In genomic region chr7:131145770-131146169, GRCh38 we compare ENCODE assay signal across 20 cellular contexts.
DNase-seq lines count a peak whose midpoint lies in the region; ATAC-seq, FAIRE-seq and TF ChIP-seq lines count a peak whose summit lies in the region.
"Had no signal": no experiment of that assay in that cellular context is flagged by ENCODE, and none has a peak within 500 bp of the region (broad histone marks: within the 10 kb centered on the region; RNA-seq: fewer than 3 reads in every experiment).

No MANE protein-coding gene starts in this region.

- TF ChIP-seq POLR2A in A549 (IDR thresholded peaks at IDR 0.05; ENCODE audit: low read length), result no peak
- no peak for TF ChIP-seq POLR2A in K562 (conservative IDR thresholded peaks at IDR 0.05)

- peaks cover 9% of the 10 kb centered on the region for H3K9me3 ChIP-seq in A549
- no peaks in the 10 kb centered on the region for H3K9me3 ChIP-seq in K562 (replicated peaks; ENCODE audit: control insufficient read depth, insufficient read depth, low read depth, low read length)
- H3K9me3 ChIP-seq: BE2C, SK-N-SH had no signal

- H3K4me1 ChIP-seq in A549 (peaks cover 21% of the 10 kb centered on the region), K562 (replicated peaks in 1 of 2; ENCODE audit: control insufficient read depth in 2 of 2, insufficient read depth in 2 of 2, low read length in 2 of 2) (peaks cover 0 to 8% of the 10 kb centered on the region in 2 experiments; a peak in 2 of 5 replicates)
- H3K4me1 ChIP-seq: BE2C had no signal

- peaks cover 6% of the 10 kb centered on the region for H3K9me3 Mint-ChIP-seq in type B pancreatic cell

- intact Hi-C loops in K562 (cut with micrococcal nuclease), result no loop called here

- peaks cover 17 to 27% of the 10 kb centered on the region in 2 experiments for H3K27me3 ChIP-seq in K562 (ENCODE audit: control insufficient read depth in 2 of 2, insufficient read depth in 2 of 2, low read length in 2 of 2)
- H3K27me3 ChIP-seq: BE2C had no signal

- H3K79me2 ChIP-seq in K562 (ENCODE audit: control insufficient read depth, insufficient read depth, low read length), result no peaks in the 10 kb centered on the region

- H3K27ac ChIP-seq in A549 (peak overlapping the region; percentile 68 to 72), K562 (ENCODE audit: extremely low read depth, low read depth, low read length) (no peak overlapping the region)

- 9% methylated on average over 3 of the region's 3 CpGs for WGBS in A549 (ENCODE audit: missing lambda C conversion rate)
- WGBS in K562 (ENCODE audit: insufficient coverage, low coverage, missing lambda C conversion rate), result 4% methylated on average over 3 of the region's 3 CpGs

- no peak overlapping the region for H2AFZ ChIP-seq in K562 (ENCODE audit: low read depth, low read length)

- DNase-seq in A549 (ENCODE audit: low read depth in 1 of 2, low spot score in 1 of 2), result peak in 1 of 2 experiments; percentile 41
- DNase-seq in DMS53 (lab: John Stamatoyannopoulos, UW), result peak; percentile 84
- peak; percentile 8 for DNase-seq in NCI-H748 treated with DMSO at 0.1 percent for 48 hours (lab: John Stamatoyannopoulos, UW)
- no peak for DNase-seq in K562 (ENCODE audit: extremely low read depth in 1 of 4, low spot score in 3 of 4)
- no peak for DNase-seq in NCI-H1092 treated with DMSO at 0.1 percent for 48 hours (lab: John Stamatoyannopoulos, UW)
- DNase-seq in MV-4-11 (lab: John Stamatoyannopoulos, UW), result no peak
- no peak for DNase-seq in type B pancreatic cell (ENCODE audit: extremely low spot score, unreplicated experiment)
- DNase-seq: BE2C, GDM1, KG1, NCI-H1694, NCI-H2081 treated with DMSO at 0.1 percent for 48 hours, NCI-H2171 treated with DMSO at 0.1 percent for 48 hours, NCI-H526 treated with DMSO at 0.1 percent for 48 hours, OCI-M1, SIG-M5, SK-N-SH had no signal

- no peaks in the 10 kb centered on the region for H3K36me3 ChIP-seq in K562 (ENCODE audit: control insufficient read depth, insufficient read depth, low read length)
- H3K36me3 ChIP-seq: BE2C had no signal

- CTCF ChIA-PET in A549 (lab: Yijun Ruan, JAX) (interaction anchor here (1.3 kb wide), 2 partner anchors 11 to 14 kb away, joined by 3 to 6 read pairs; no protein-coding TSS in a partner anchor), K562 (lab: Yijun Ruan, JAX; ENCODE audit: low intra/inter-chr PET ratio) (no interaction called here)

- no peaks in the 10 kb centered on the region for H3K4me1 Mint-ChIP-seq in type B pancreatic cell (ENCODE audit: unreplicated experiment)

- ATAC-seq in A549 (peak; percentile 30 to 70; a peak in 3 of 6 replicates), K562 (no peak), HG03025 (IDR thresholded peaks at IDR 0.05; ENCODE audit: low FRiP score, unreplicated experiment) (no peak)

- H3K4me3 ChIP-seq in A549 (no peak overlapping the region), K562 (no peak overlapping the region)

- no peak overlapping the region for H3K4me3 Mint-ChIP-seq in type B pancreatic cell

- POLR2A ChIA-PET in A549 (lab: Yijun Ruan, JAX), result interaction anchor here (1.3 kb wide), 1 partner anchor 36 kb away, joined by 4 read pairs; no protein-coding TSS in a partner anchor
- POLR2A ChIA-PET in K562 (lab: Yijun Ruan, JAX), result interaction anchor here (2.0 kb wide), 1 partner anchor 12 kb away, joined by 5 read pairs; no protein-coding TSS in a partner anchor

- no peaks in the 10 kb centered on the region for H3K36me3 Mint-ChIP-seq in type B pancreatic cell

- in situ Hi-C loops in K562 (cut with MboI), result no loop called here

- no peaks in the 10 kb centered on the region for H4K20me1 ChIP-seq in K562 (replicated peaks; ENCODE audit: control insufficient read depth, insufficient read depth, low read length)

- no peak for TF ChIP-seq EP300 in A549 (IDR thresholded peaks at IDR 0.05)
- no peak for TF ChIP-seq EP300 in K562 (IDR thresholded peaks at IDR 0.05; ENCODE audit: low read length)

- H3K4me2 ChIP-seq in A549 (peak overlapping the region; percentile 51), K562 (ENCODE audit: insufficient read depth, low read length) (no peak overlapping the region)
- H3K4me2 ChIP-seq: SK-N-SH had no signal

- FAIRE-seq in A549 (lab: Jason Lieb, UNC) (no peak), K562 (lab: Jason Lieb, UNC) (no peak)
- FAIRE-seq: A204.1, H54 had no signal

- no TSS peak for BruUV-seq in K562 (replicated peaks; lab: Mats Ljungman, UMichigan)

- TF ChIP-seq CTCF in A549 (IDR thresholded peaks at IDR 0.05) (no peak), K562 (IDR thresholded peaks at IDR 0.05 in 2 of 3, conservative IDR thresholded peaks at IDR 0.05 in 1 of 3; ENCODE audit: insufficient read depth in 2 of 3, low read depth in 1 of 3, low read length in 3 of 3) (no peak), type B pancreatic cell (conservative IDR thresholded peaks at IDR 0.05) (no peak)

- no peaks in the 10 kb centered on the region for H3K9me1 ChIP-seq in K562 (ENCODE audit: control insufficient read depth, insufficient read depth, low read length)

- no peak for TF ChIP-seq RAD21 in A549 (conservative IDR thresholded peaks at IDR 0.05 in 1 of 2, IDR thresholded peaks at IDR 0.05 in 1 of 2)
- no peak for TF ChIP-seq RAD21 in K562 (CRISPR knock-in tag; conservative IDR thresholded peaks at IDR 0.05 in 1 of 2, IDR thresholded peaks at IDR 0.05 in 1 of 2)

- H3K27me3 Mint-ChIP-seq in type B pancreatic cell, result peaks cover 4% of the 10 kb centered on the region

- no peak overlapping the region for H3K27ac Mint-ChIP-seq in type B pancreatic cell

- H3K9ac ChIP-seq in K562 (ENCODE audit: insufficient read depth in 1 of 2, low read depth in 2 of 2, low read length in 2 of 2), result no peak overlapping the region
- H3K9ac ChIP-seq: SK-N-SH had no signal

TF ChIP-seq in A549, 52 proteins besides CTCF, POLR2A, EP300 and RAD21:
- TF ChIP-seq CEBPB (IDR thresholded peaks at IDR 0.05) (peak in 1 of 2 experiments; percentile 58; a peak in 2 of 4 replicates), BCL3 (IDR thresholded peaks at IDR 0.05) (no peak), FOSL2 (IDR thresholded peaks at IDR 0.05) (no peak), FOSL2 (CRISPR knock-in tag; IDR thresholded peaks at IDR 0.05) (peak; percentile 19; the same call in 1 of the 2 replicates), GATA3 (IDR thresholded peaks at IDR 0.05; ENCODE audit: borderline replicate concordance) (peak; percentile 35; the same call in 1 of the 2 replicates)

TF ChIP-seq in K562, 482 proteins besides CTCF, POLR2A, EP300 and RAD21:
- no peak for TF ChIP-seq FOS (IDR thresholded peaks at IDR 0.05; ENCODE audit: extremely low read depth, insufficient read length)
- TF ChIP-seq ARID1B (IDR thresholded peaks at IDR 0.05), result no peak
- TF ChIP-seq BHLHE40 (IDR thresholded peaks at IDR 0.05; ENCODE audit: low read length), result no peak
- 0 out of 2 replicates have a peak, but pooled peaks have one; percentile 8 for TF ChIP-seq ETV1 (tag; conservative IDR thresholded peaks at IDR 0.05; ENCODE audit: low read depth)

Comparison
In these comparisons a context has a peak if more than half of its experiments do, and no peak if none do; other contexts are left out.
1. ATAC-seq: peak in A549 (2 of 2); none in K562 (single experiment) and HG03025 (single experiment).
2. DNase-seq: peak in DMS53 (single experiment) and NCI-H748 treated with DMSO at 0.1 percent for 48 hours (single experiment); none in K562 (0 of 4), NCI-H1092 treated with DMSO at 0.1 percent for 48 hours (single experiment), MV-4-11 (single experiment) and type B pancreatic cell (single experiment).